8 cellular contexts compared by ENCODE assay signal in the genomic region with DNA sequence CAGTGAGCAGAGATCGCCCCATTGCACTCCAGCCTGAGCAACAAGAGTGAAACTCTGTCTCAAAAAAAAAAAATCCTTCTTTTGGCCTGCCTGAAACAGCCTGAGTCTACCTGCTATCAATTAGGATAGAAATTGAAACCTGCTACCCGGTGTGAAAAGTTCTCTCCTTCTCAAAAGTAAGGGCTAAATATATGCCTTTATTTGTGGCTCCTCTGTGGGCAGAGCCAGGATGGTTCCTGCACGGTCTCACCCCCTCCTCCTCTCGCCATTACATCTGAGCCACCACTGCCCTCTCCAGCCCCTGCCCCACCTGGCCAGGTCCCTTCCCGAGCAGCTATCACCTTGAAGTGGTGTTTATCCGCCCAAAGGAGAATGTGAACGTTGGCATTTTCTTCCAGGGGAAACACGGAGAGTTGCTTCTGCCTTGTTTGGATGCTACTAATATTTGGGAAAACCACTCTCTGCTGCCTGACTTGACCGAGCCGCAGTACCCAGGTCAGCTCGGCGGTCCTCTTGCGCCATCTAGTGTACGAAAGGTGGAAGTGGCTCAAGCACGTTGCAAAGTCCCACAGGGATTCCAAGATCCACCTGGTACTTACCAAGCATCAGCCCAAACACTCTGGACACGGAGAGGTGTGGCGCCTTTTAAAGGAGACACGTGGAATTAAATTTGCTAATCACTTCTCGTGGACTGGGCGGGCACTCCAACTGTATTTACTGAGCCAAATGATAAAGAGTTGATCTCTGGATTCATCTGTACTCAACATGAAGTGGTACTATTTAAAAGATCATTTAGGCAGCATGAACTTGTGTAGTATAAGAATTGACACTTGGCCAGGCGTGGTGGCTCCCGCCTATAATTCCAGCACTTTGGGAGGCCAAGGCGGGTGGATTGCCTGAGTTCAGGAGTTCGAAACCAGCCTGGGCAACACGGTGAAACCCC. TPM values are rescaled to one million over a fixed set of nuclear protein-coding genes. Genes with fewer than 3 reads are reported as not detected.
A peak's percentile ranks its signal among the peaks of the same experiment; 100 is the strongest.
DNase-seq lines count a peak whose midpoint lies in the region; ATAC-seq and TF ChIP-seq lines count a peak whose summit lies in the region.

No MANE protein-coding gene starts in this region.

- H3K27ac ChIP-seq in CD8-positive, alpha-beta memory T cell (ENCODE audit: low read depth, low read length): no peak overlapping the region
- no peak overlapping the region for H3K27ac ChIP-seq in uterus

- peaks cover 0 to 2% (median under 1%) of the 10 kb centered on the region in 3 donors for H3K36me3 Mint-ChIP-seq in CD8-positive, alpha-beta memory T cell

- POLR2A ChIA-PET in CD8-positive, alpha-beta memory T cell (lab: Charles Lee): no interaction called here

- peak overlapping the region in 2 of 8 donors; percentile 6 to 9 for H3K27ac Mint-ChIP-seq in CD8-positive, alpha-beta memory T cell

- TF ChIP-seq POLR2A in NB4 (IDR thresholded peaks at IDR 0.05; ENCODE audit: extremely low read depth, insufficient read length): no peak
- no peak for TF ChIP-seq POLR2A in uterus (IDR thresholded peaks at IDR 0.05)

- H3K9me3 ChIP-seq in CD8-positive, alpha-beta memory T cell (ENCODE audit: low read length): no peaks in the 10 kb centered on the region
- no peaks in the 10 kb centered on the region for H3K9me3 ChIP-seq in uterus

- no peaks in the 10 kb centered on the region for H3K36me3 ChIP-seq in CD8-positive, alpha-beta memory T cell (ENCODE audit: insufficient read depth, low read length)
- no peaks in the 10 kb centered on the region for H3K36me3 ChIP-seq in uterus

- H3K4me1 Mint-ChIP-seq in CD8-positive, alpha-beta memory T cell: peaks cover 5 to 6% (median 6%) of the 10 kb centered on the region in 3 donors

- no peaks in the 10 kb centered on the region for H3K27me3 Mint-ChIP-seq in CD8-positive, alpha-beta memory T cell

- CTCF ChIA-PET in CD8-positive, alpha-beta memory T cell (lab: Charles Lee): interaction anchor here (0.6 to 5.2 kb wide), 10 partner anchors 10 to 1335 kb away, joined by 3 to 22 read pairs (median 3); a partner anchor contains a TSS

- TF ChIP-seq CTCF in NB4 (IDR thresholded peaks at IDR 0.05; ENCODE audit: low read depth, low read length) (peak; percentile 94), uterus (IDR thresholded peaks at IDR 0.05) (peak; percentile 84 to 90 (median 88))

- no peaks in the 10 kb centered on the region for H3K9me3 Mint-ChIP-seq in CD8-positive, alpha-beta memory T cell

- no peak overlapping the region for H3K4me3 ChIP-seq in CD8-positive, alpha-beta memory T cell (ENCODE audit: low read length)
- H3K4me3 ChIP-seq in NB4 (ENCODE audit: low read depth, low read length): no peak overlapping the region
- no peak overlapping the region for H3K4me3 ChIP-seq in uterus

- H3K4me1 ChIP-seq in CD8-positive, alpha-beta memory T cell (ENCODE audit: insufficient read depth, low read length): peaks cover 4% of the 10 kb centered on the region
- H3K4me1 ChIP-seq in uterus: no peaks in the 10 kb centered on the region

- intact Hi-C loops in Right ventricle myocardium superior (cut with DNase I) (no loop called here), posterior vena cava (cut with DNase I) (loop anchor here (10.0 kb wide), 2 partner anchors 574 to 1284 kb away; no protein-coding TSS in a partner anchor), uterus (cut with DNase I; ENCODE audit: low total_unique reads) (no loop called here)

- H3K4me3 Mint-ChIP-seq in CD8-positive, alpha-beta memory T cell: peak overlapping the region in 1 of 7 donors; percentile 33

- peak; percentile 41 to 74 (median 53) for DNase-seq in CD8-positive, alpha-beta memory T cell
- peak; percentile 75 for DNase-seq in NB4 (ENCODE audit: low read depth)
- DNase-seq in activated naive CD4-positive, alpha-beta T cell treated with anti-CD3 and anti-CD28 coated beads, Interleukin-2, amount 50 U/mL, for 16 hours: peak; percentile 60
- peak; percentile 78 for DNase-seq in Right ventricle myocardium superior
- DNase-seq in posterior vena cava (ENCODE audit: low spot score): peak; percentile 92
- peak; percentile 69 to 77 for DNase-seq in uterus

- ATAC-seq in GM21526 (IDR thresholded peaks at IDR 0.05; ENCODE audit: low FRiP score, unreplicated experiment) (peak; percentile 79), SK-N-SH treated with all-trans-retinoic acid at 6 μM for 48 hours (peak; percentile 96), Right ventricle myocardium superior (ENCODE audit: poor library complexity) (peak; percentile 93)

- no peaks in the 10 kb centered on the region for H3K27me3 ChIP-seq in CD8-positive, alpha-beta memory T cell (ENCODE audit: insufficient read depth, low read length, poor library complexity, severe bottlenecking)
- no peaks in the 10 kb centered on the region for H3K27me3 ChIP-seq in uterus

TF ChIP-seq in SK-N-SH treated with all-trans-retinoic acid at 6 μM for 48 hours, 23 proteins besides CTCF, POLR2A, EP300 and RAD21:
- no peak for TF ChIP-seq ZFP30 (CRISPR knock-in tag; IDR thresholded peaks at IDR 0.05)
- TF ChIP-seq CSDC2 (CRISPR knock-in tag; IDR thresholded peaks at IDR 0.05): no peak
- TF ChIP-seq, protein P1, sequence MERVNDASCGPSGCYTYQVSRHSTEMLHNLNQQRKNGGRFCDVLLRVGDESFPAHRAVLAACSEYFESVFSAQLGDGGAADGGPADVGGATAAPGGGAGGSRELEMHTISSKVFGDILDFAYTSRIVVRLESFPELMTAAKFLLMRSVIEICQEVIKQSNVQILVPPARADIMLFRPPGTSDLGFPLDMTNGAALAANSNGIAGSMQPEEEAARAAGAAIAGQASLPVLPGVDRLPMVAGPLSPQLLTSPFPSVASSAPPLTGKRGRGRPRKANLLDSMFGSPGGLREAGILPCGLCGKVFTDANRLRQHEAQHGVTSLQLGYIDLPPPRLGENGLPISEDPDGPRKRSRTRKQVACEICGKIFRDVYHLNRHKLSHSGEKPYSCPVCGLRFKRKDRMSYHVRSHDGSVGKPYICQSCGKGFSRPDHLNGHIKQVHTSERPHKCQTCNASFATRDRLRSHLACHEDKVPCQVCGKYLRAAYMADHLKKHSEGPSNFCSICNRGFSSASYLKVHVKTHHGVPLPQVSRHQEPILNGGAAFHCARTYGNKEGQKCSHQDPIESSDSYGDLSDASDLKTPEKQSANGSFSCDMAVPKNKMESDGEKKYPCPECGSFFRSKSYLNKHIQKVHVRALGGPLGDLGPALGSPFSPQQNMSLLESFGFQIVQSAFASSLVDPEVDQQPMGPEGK (CRISPR knock-in tag; IDR thresholded peaks at IDR 0.05; ENCODE audit: borderline replicate concordance): no peak
- TF ChIP-seq OSR1 (CRISPR knock-in tag; IDR thresholded peaks at IDR 0.05): no peak
- TF ChIP-seq BACH2 (CRISPR knock-in tag; IDR thresholded peaks at IDR 0.05; ENCODE audit: borderline replicate concordance): no peak
- TF ChIP-seq ZNF8 (CRISPR knock-in tag; IDR thresholded peaks at IDR 0.05): no peak

RNA-seq across cellular contexts. Expression of a gene that starts 31.9 kb away (rescaled TPM):
- total RNA-seq in CD8-positive, alpha-beta memory T cell: 10 to 100 TPM; 20.2 to 20.5 TPM
- polyA plus RNA-seq in CD8-positive, alpha-beta memory T cell: 8.0 TPM
- 10.7 TPM for total RNA-seq in Right ventricle myocardium superior
- total RNA-seq in posterior vena cava: 10 to 100 TPM; 11.9 to 12.9 TPM
- 10 to 100 TPM; 12.4 to 35.6 (median 22.3) TPM for total RNA-seq in uterus

RNA-seq across cellular contexts. Expression of a gene that starts 41.4 kb away (rescaled TPM):
- total RNA-seq in CD8-positive, alpha-beta memory T cell: 10 to 100 TPM; 37.6 to 39.3 TPM
- polyA plus RNA-seq in CD8-positive, alpha-beta memory T cell: 39.2 TPM
- 26.1 TPM for total RNA-seq in Right ventricle myocardium superior
- total RNA-seq in posterior vena cava: 10 to 100 TPM; 39.1 to 44.4 TPM
- 100 to 1,000 TPM in 1 of 4 donors, 10 to 100 TPM in 3; 35.7 to 152 (median 57.9) TPM for total RNA-seq in uterus

Comparison
In these comparisons a context has a peak if more than half of its experiments do, and no peak if none do; other contexts are left out.
1. intact Hi-C loops: an anchor here in posterior vena cava (10.0 kb wide); none called in Right ventricle myocardium superior and uterus.